In genomic region chr15:67085818-67086649, GRCh38 we compare ENCODE assay signal across 1 cellular context.
TF ChIP-seq lines count a peak whose summit lies in the region.

No MANE protein-coding gene starts in this region.

TF ChIP-seq in GM12878, 131 proteins besides CTCF, POLR2A, EP300 and RAD21 (continued from another document):
- TF ChIP-seq SUPT20H (IDR thresholded peaks at IDR 0.05; ENCODE audit: borderline replicate concordance, control insufficient read depth, low read depth, low read length) (no peak), SREBF1 (IDR thresholded peaks at IDR 0.05; ENCODE audit: low read length) (peak; percentile 72), TCF7 (IDR thresholded peaks at IDR 0.05; ENCODE audit: borderline replicate concordance) (peak; percentile 98), ZBED1 (IDR thresholded peaks at IDR 0.05; ENCODE audit: borderline replicate concordance) (peak; percentile 95), EED (IDR thresholded peaks at IDR 0.05; ENCODE audit: low read depth) (peak; percentile 100), ATF7 (IDR thresholded peaks at IDR 0.05; ENCODE audit: low read depth) (peak; percentile 89), KAT2A (conservative IDR thresholded peaks at IDR 0.05; ENCODE audit: control insufficient read depth, low read depth, low read length) (no peak), HDGF (IDR thresholded peaks at IDR 0.05) (0 out of 2 replicates have a peak, but pooled peaks have one; percentile 31), CHD2 (IDR thresholded peaks at IDR 0.05; ENCODE audit: borderline replicate concordance, low read depth, low read length) (peak; percentile 88; the same call in 1 of the 2 replicates), SPI1 (IDR thresholded peaks at IDR 0.05; ENCODE audit: borderline replicate concordance, insufficient read depth, low read depth, low read length) (peak; percentile 96), JUND (IDR thresholded peaks at IDR 0.05; ENCODE audit: low read depth, low read length) (0 out of 2 replicates have a peak, but pooled peaks have one; percentile 47), IRF4 (IDR thresholded peaks at IDR 0.05; ENCODE audit: low read depth, low read length) (peak; percentile 98), MLLT1 (IDR thresholded peaks at IDR 0.05) (peak; percentile 95), ZNF217 (IDR thresholded peaks at IDR 0.05) (peak; percentile 94), YY1 (IDR thresholded peaks at IDR 0.05; ENCODE audit: low read depth, low read length) (peak; percentile 47), E2F8 (IDR thresholded peaks at IDR 0.05; ENCODE audit: low read depth, partially characterized antibody) (peak; percentile 72), GATAD2B (conservative IDR thresholded peaks at IDR 0.05; ENCODE audit: low read depth) (peak; percentile 90), ETV6 (conservative IDR thresholded peaks at IDR 0.05 in 1 of 2, IDR thresholded peaks at IDR 0.05 in 1 of 2; ENCODE audit: borderline replicate concordance in 1 of 2, low read depth in 1 of 2) (peak in 1 of 2 experiments; percentile 94; a peak in 2 of 4 replicates)
- TF ChIP-seq, protein P1, sequence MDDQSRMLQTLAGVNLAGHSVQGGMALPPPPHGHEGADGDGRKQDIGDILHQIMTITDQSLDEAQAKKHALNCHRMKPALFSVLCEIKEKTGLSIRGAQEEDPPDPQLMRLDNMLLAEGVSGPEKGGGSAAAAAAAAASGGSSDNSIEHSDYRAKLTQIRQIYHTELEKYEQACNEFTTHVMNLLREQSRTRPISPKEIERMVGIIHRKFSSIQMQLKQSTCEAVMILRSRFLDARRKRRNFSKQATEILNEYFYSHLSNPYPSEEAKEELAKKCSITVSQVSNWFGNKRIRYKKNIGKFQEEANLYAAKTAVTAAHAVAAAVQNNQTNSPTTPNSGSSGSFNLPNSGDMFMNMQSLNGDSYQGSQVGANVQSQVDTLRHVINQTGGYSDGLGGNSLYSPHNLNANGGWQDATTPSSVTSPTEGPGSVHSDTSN (IDR thresholded peaks at IDR 0.05; ENCODE audit: insufficient replicate concordance, low read depth, low read length) = peak; percentile 39
- TF ChIP-seq, protein P2, sequence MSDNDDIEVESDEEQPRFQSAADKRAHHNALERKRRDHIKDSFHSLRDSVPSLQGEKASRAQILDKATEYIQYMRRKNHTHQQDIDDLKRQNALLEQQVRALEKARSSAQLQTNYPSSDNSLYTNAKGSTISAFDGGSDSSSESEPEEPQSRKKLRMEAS (IDR thresholded peaks at IDR 0.05; ENCODE audit: low read depth, low read length) = peak; percentile 28; the same call in 1 of the 2 replicates
- TF ChIP-seq, protein P3, sequence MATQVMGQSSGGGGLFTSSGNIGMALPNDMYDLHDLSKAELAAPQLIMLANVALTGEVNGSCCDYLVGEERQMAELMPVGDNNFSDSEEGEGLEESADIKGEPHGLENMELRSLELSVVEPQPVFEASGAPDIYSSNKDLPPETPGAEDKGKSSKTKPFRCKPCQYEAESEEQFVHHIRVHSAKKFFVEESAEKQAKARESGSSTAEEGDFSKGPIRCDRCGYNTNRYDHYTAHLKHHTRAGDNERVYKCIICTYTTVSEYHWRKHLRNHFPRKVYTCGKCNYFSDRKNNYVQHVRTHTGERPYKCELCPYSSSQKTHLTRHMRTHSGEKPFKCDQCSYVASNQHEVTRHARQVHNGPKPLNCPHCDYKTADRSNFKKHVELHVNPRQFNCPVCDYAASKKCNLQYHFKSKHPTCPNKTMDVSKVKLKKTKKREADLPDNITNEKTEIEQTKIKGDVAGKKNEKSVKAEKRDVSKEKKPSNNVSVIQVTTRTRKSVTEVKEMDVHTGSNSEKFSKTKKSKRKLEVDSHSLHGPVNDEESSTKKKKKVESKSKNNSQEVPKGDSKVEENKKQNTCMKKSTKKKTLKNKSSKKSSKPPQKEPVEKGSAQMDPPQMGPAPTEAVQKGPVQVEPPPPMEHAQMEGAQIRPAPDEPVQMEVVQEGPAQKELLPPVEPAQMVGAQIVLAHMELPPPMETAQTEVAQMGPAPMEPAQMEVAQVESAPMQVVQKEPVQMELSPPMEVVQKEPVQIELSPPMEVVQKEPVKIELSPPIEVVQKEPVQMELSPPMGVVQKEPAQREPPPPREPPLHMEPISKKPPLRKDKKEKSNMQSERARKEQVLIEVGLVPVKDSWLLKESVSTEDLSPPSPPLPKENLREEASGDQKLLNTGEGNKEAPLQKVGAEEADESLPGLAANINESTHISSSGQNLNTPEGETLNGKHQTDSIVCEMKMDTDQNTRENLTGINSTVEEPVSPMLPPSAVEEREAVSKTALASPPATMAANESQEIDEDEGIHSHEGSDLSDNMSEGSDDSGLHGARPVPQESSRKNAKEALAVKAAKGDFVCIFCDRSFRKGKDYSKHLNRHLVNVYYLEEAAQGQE (IDR thresholded peaks at IDR 0.05; ENCODE audit: low read depth, low read length) = no peak
